Comparison of ENCODE assay signal across 30 cellular contexts in the genomic region with DNA sequence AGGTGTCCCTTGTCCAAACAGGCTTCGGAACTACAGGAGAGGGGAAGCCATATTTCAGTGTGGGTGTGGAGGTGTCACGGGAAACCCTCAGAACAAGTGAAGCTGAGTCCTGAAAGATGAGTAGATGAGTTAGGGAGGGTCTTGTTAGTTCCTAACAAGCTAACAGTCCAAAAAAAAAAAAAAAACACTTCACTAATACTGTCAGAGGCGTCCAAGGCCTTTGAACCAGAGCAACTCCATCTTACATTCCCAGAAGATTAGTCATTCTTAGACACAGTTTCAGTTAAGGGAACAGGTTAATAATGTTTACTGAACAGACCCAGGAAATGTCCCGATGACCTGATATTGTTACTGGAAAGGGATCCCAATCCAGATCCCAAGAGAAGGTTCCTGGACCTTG. TPM values are rescaled to one million over a fixed set of nuclear protein-coding genes. Genes with fewer than 3 reads are reported as not detected.
"Had no signal": no experiment of that assay in that cellular context is flagged by ENCODE, and none has a peak within 500 bp of the region (broad histone marks: within the 10 kb centered on the region; RNA-seq: fewer than 3 reads in every experiment).

No MANE protein-coding gene starts in this region.

- DNase-seq: activated CD4-positive, alpha-beta memory T cell treated with anti-CD3 and anti-CD28 coated beads for 36 hours; activated CD4-positive, alpha-beta T cell treated with anti-CD3 and anti-CD28 coated beads for 4 hours; activated CD8-positive, alpha-beta memory T cell treated with anti-CD3 and anti-CD28 coated beads, Interleukin-2, amount 50 U/mL, for 4 hours; activated gamma-delta T cell; activated naive CD4-positive, alpha-beta T cell treated with anti-CD3 and anti-CD28 coated beads, Interleukin-2, amount 10 ng/mL, durations not matched to agents 7 days and 5 days; activated naive CD8-positive, alpha-beta T cell treated with anti-CD3 and anti-CD28 coated beads, Interleukin-2, amount 10 ng/mL, durations not matched to agents 7 days and 5 days; activated T-cell treated with anti-CD3 and anti-CD28 coated beads, Interleukin-2, amount 50 U/mL, for 1 hour; brain microvascular endothelial cell; cortex of kidney; effector memory CD8-positive, alpha-beta T cell; erythroblast; gastrocnemius medialis; glutamatergic neuron; left ventricle myocardium superior; mammary epithelial cell; midbrain; naive thymus-derived CD4-positive, alpha-beta T cell; right cardiac atrium; spleen; stimulated activated naive CD8-positive, alpha-beta T cell treated with anti-CD3 and anti-CD28 coated beads, Interleukin-15, Interleukin-2, amounts not matched to agents 100 U/mL and 50 U/mL, for 24 hours; testis; transverse colon had no signal

- H2AFZ ChIP-seq: neural progenitor cell had no signal

- H3K9ac ChIP-seq: neural progenitor cell had no signal

- H3K27me3 Mint-ChIP-seq: activated naive CD8-positive, alpha-beta T cell treated with anti-CD3 and anti-CD28 coated beads, Interleukin-2, amount 10 ng/mL, durations not matched to agents 7 days and 5 days had no signal

- H3K36me3 Mint-ChIP-seq: activated naive CD4-positive, alpha-beta T cell treated with anti-CD3 and anti-CD28 coated beads, Interleukin-2, amount 10 ng/mL, durations not matched to agents 7 days and 5 days; neural progenitor cell had no signal

- H3K27ac ChIP-seq: ascending aorta, brain microvascular endothelial cell, gastrocnemius medialis, neural progenitor cell, testis, transverse colon, VCaP had no signal

- H3K9me3 ChIP-seq: gastrocnemius medialis, testis had no signal

- H3K4me1 Mint-ChIP-seq: activated naive CD4-positive, alpha-beta T cell treated with anti-CD3 and anti-CD28 coated beads, Interleukin-2, amount 10 ng/mL, durations not matched to agents 7 days and 5 days; neural progenitor cell had no signal

- FAIRE-seq: islet of Langerhans, TTC549 had no signal

- H3K4me3 ChIP-seq: ascending aorta, gastrocnemius medialis, neural progenitor cell, spleen, testis, transverse colon had no signal

- ATAC-seq: effector memory CD8-positive, alpha-beta T cell; gastrocnemius medialis; left ventricle myocardium superior; naive thymus-derived CD4-positive, alpha-beta T cell; right cardiac atrium; stimulated activated naive CD8-positive, alpha-beta T cell treated with anti-CD3 and anti-CD28 coated beads, Interleukin-15, Interleukin-2, amounts not matched to agents 100 U/mL and 50 U/mL, for 24 hours had no signal

- H3K4me1 ChIP-seq: ascending aorta, gastrocnemius medialis, neural progenitor cell, transverse colon had no signal

- H3K4me3 Mint-ChIP-seq: activated CD4-positive, alpha-beta memory T cell treated with anti-CD3 and anti-CD28 coated beads for 36 hours; activated naive CD4-positive, alpha-beta T cell treated with anti-CD3 and anti-CD28 coated beads, Interleukin-2, amount 10 ng/mL, durations not matched to agents 7 days and 5 days; activated naive CD8-positive, alpha-beta T cell treated with anti-CD3 and anti-CD28 coated beads, Interleukin-2, amount 10 ng/mL, durations not matched to agents 7 days and 5 days; activated T-helper 1 cell treated with anti-CD3 and anti-CD28 coated beads, Interleukin-12 subunit alpha, Interleukin-12 subunit beta, Interleukin-2, Interleukin-4 antibody, amounts not matched to agents 30 ng/mL and 10 ng/mL and 1 ng/mL, durations not matched to agents 14 hours and 24 hours and 36 hours; effector memory CD8-positive, alpha-beta T cell; naive thymus-derived CD4-positive, alpha-beta T cell; neural progenitor cell had no signal

- H3K36me3 ChIP-seq: ascending aorta, brain microvascular endothelial cell, gastrocnemius medialis, neural progenitor cell, spleen, transverse colon had no signal

- H3K27me3 ChIP-seq: ascending aorta, brain microvascular endothelial cell, gastrocnemius medialis, neural progenitor cell, spleen, testis, transverse colon had no signal

- H3K27ac Mint-ChIP-seq: activated CD4-positive, alpha-beta memory T cell treated with anti-CD3 and anti-CD28 coated beads for 36 hours; activated naive CD4-positive, alpha-beta T cell treated with anti-CD3 and anti-CD28 coated beads, Interleukin-2, amount 10 ng/mL, durations not matched to agents 7 days and 5 days; activated naive CD8-positive, alpha-beta T cell treated with anti-CD3 and anti-CD28 coated beads, Interleukin-2, amount 10 ng/mL, durations not matched to agents 7 days and 5 days; activated T-helper 1 cell treated with anti-CD3 and anti-CD28 coated beads, Interleukin-12 subunit alpha, Interleukin-12 subunit beta, Interleukin-2, Interleukin-4 antibody, amounts not matched to agents 30 ng/mL and 10 ng/mL and 1 ng/mL, durations not matched to agents 14 hours and 24 hours and 36 hours; effector memory CD8-positive, alpha-beta T cell; naive thymus-derived CD4-positive, alpha-beta T cell; neural progenitor cell had no signal

- H3K4me2 ChIP-seq: neural progenitor cell had no signal

RNA-seq across cellular contexts. Expression of a gene that starts 7.0 kb away (rescaled TPM):
- total RNA-seq: pulmonary artery endothelial cell had no signal
- polyA plus RNA-seq: mammary epithelial cell; naive thymus-derived CD4-positive, alpha-beta T cell had no signal

RNA-seq across cellular contexts. Expression of a gene that starts 55.9 kb away (rescaled TPM):
- total RNA-seq: ascending aorta, cardiac septum, left ventricle myocardium superior, pulmonary artery endothelial cell had no signal
